ENCODE assay signal across 10 cellular contexts in the genomic region with DNA sequence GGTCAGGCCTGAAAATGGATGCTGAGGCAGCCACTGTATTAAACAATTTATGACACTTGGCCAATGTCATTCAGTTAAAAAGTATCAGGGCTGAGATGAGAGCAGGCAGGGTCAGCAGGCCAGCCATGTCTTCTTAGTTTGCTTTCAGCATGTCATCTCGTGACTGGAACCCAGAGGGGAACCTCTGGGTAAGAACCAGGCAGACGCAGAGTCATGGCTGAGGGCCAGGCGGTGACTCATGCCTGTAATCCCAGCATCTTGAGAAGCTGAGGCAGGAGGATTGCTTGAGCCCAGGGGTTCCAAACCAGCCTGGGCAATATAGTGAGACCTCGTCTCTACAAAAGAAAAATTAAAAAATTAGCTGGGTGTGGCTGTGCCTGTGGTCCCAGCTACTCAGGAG. TPM values are rescaled to one million over a fixed set of nuclear protein-coding genes. Genes with fewer than 3 reads are reported as not detected.
A peak's percentile ranks its signal among the peaks of the same experiment; 100 is the strongest.
DNase-seq lines count a peak whose midpoint lies in the region; ATAC-seq, FAIRE-seq and TF ChIP-seq lines count a peak whose summit lies in the region.
"Had no signal": no experiment of that assay in that cellular context is flagged by ENCODE, and none has a peak within 500 bp of the region (broad histone marks: within the 10 kb centered on the region; RNA-seq: fewer than 3 reads in every experiment).

No MANE protein-coding gene starts in this region.

- peak; percentile 89 for DNase-seq in Right ventricle myocardium inferior (ENCODE audit: missing footprints)
- DNase-seq in cardiac septum (ENCODE audit: low spot score) = no peak
- peak; percentile 75 to 95 (median 87) for DNase-seq in adrenal gland
- DNase-seq in keratinocyte (ENCODE audit: low read depth, low spot score) = no peak
- DNase-seq in uterus = peak; percentile 87 to 89
- DNase-seq in retina = no peak
- no peak for DNase-seq in stimulated activated naive B cell treated with anti-CD40 and anti-IgM and Interleukin-4, amounts not matched to agents 10 μg/mL and 1 μg/mL and 100 μg/mL, for 72 hours
- DNase-seq: CD8-positive, alpha-beta memory T cell had no signal

- peaks cover 19 to 28% of the 10 kb centered on the region in 2 donors for H3K4me1 Mint-ChIP-seq in stimulated activated naive B cell treated with anti-CD40 and anti-IgM and Interleukin-4, amounts not matched to agents 10 μg/mL and 1 μg/mL and 100 μg/mL, for 72 hours
- H3K4me1 Mint-ChIP-seq: CD8-positive, alpha-beta memory T cell had no signal

- H3K4me2 ChIP-seq in keratinocyte (ENCODE audit: control insufficient read depth, extremely low read depth, insufficient read depth, low read depth, low read length) = peak overlapping the region; percentile 19

- no peaks in the 10 kb centered on the region for H3K9me3 ChIP-seq in adrenal gland (replicated peaks in 1 of 3)
- H3K9me3 ChIP-seq in keratinocyte (ENCODE audit: control insufficient read depth, low read depth, low read length) = no peaks in the 10 kb centered on the region
- H3K9me3 ChIP-seq in uterus = no peaks in the 10 kb centered on the region
- H3K9me3 ChIP-seq: pancreas had no signal

- H3K27me3 Mint-ChIP-seq in stimulated activated naive B cell treated with anti-CD40 and anti-IgM and Interleukin-4, amounts not matched to agents 10 μg/mL and 1 μg/mL and 100 μg/mL, for 72 hours = no peaks in the 10 kb centered on the region

- H2AFZ ChIP-seq in keratinocyte (ENCODE audit: control insufficient read depth, low read length) = peak overlapping the region; percentile 23

- H3K9me1 ChIP-seq in keratinocyte (ENCODE audit: control insufficient read depth, extremely low read depth, insufficient read depth, low read length) = no peaks in the 10 kb centered on the region

- H4K20me1 ChIP-seq in keratinocyte (ENCODE audit: control insufficient read depth, extremely low read depth, insufficient read depth, low read length) = no peaks in the 10 kb centered on the region

- dilution Hi-C loops in keratinocyte (cut with MboI; ENCODE audit: extremely low pct_ligation_motif_present, low sequenced_read_pairs) = no loop called here

- no peaks in the 10 kb centered on the region for H3K79me2 ChIP-seq in keratinocyte (ENCODE audit: control insufficient read depth, insufficient read depth, low read length)

- no peak overlapping the region for H3K27ac Mint-ChIP-seq in stimulated activated naive B cell treated with anti-CD40 and anti-IgM and Interleukin-4, amounts not matched to agents 10 μg/mL and 1 μg/mL and 100 μg/mL, for 72 hours

- TF ChIP-seq POLR2A in adrenal gland (IDR thresholded peaks at IDR 0.05) (no peak), uterus (IDR thresholded peaks at IDR 0.05) (no peak)

- H3K4me1 ChIP-seq in adrenal gland (replicated peaks in 1 of 2) (peaks cover 7 to 36% of the 10 kb centered on the region in 2 donors), keratinocyte (ENCODE audit: control insufficient read depth, extremely low read depth, insufficient read depth, low read length) (peaks cover 28% of the 10 kb centered on the region), uterus (peaks cover 0 to 10% of the 10 kb centered on the region in 2 donors)

- no peak overlapping the region for H3K4me3 Mint-ChIP-seq in stimulated activated naive B cell treated with anti-CD40 and anti-IgM and Interleukin-4, amounts not matched to agents 10 μg/mL and 1 μg/mL and 100 μg/mL, for 72 hours
- H3K4me3 Mint-ChIP-seq: CD8-positive, alpha-beta memory T cell had no signal

- intact Hi-C loops in Right ventricle myocardium inferior (cut with DNase I) = no loop called here
- intact Hi-C loops in cardiac septum (cut with DNase I) = no loop called here
- intact Hi-C loops in adrenal gland (cut with DNase I) = no loop called here
- intact Hi-C loops in uterus (cut with DNase I; ENCODE audit: low total_unique reads) = no loop called here

- H3K9me3 Mint-ChIP-seq in stimulated activated naive B cell treated with anti-CD40 and anti-IgM and Interleukin-4, amounts not matched to agents 10 μg/mL and 1 μg/mL and 100 μg/mL, for 72 hours = peaks cover 1 to 4% of the 10 kb centered on the region in 2 donors
- H3K9me3 Mint-ChIP-seq: CD8-positive, alpha-beta memory T cell had no signal

- no peak for TF ChIP-seq CTCF in adrenal gland (IDR thresholded peaks at IDR 0.05)
- TF ChIP-seq CTCF in keratinocyte (optimal IDR thresholded peaks at IDR 0.05 in 1 of 3, IDR thresholded peaks at IDR 0.05 in 1 of 3, conservative IDR thresholded peaks at IDR 0.05 in 1 of 3; ENCODE audit: extremely low read depth in 1 of 3, insufficient read depth in 2 of 3, low read length in 3 of 3) = no peak
- TF ChIP-seq CTCF in uterus (IDR thresholded peaks at IDR 0.05) = no peak

- no peak overlapping the region for H3K9ac ChIP-seq in keratinocyte (ENCODE audit: control insufficient read depth, extremely low read depth, insufficient read depth, low read length)

- H3K36me3 Mint-ChIP-seq in stimulated activated naive B cell treated with anti-CD40 and anti-IgM and Interleukin-4, amounts not matched to agents 10 μg/mL and 1 μg/mL and 100 μg/mL, for 72 hours = no peaks in the 10 kb centered on the region

- H3K36me3 ChIP-seq in adrenal gland (replicated peaks in 1 of 2) (no peaks in the 10 kb centered on the region), keratinocyte (ENCODE audit: control insufficient read depth in 2 of 2, extremely low read depth in 1 of 2, insufficient read depth in 2 of 2, low read length in 2 of 2) (no peaks in the 10 kb centered on the region), uterus (no peaks in the 10 kb centered on the region)
- H3K36me3 ChIP-seq: pancreas had no signal

- no peak overlapping the region for H3K27ac ChIP-seq in adrenal gland
- no peak overlapping the region for H3K27ac ChIP-seq in keratinocyte (ENCODE audit: control insufficient read depth, insufficient read depth, low read length)
- no peak overlapping the region for H3K27ac ChIP-seq in uterus
- H3K27ac ChIP-seq: pancreas had no signal

- WGBS in adrenal gland, 4 donors = 26 to 42% (median 36%) methylated on average over 4 of the region's 4 CpGs

- H3K27me3 ChIP-seq in adrenal gland (no peaks in the 10 kb centered on the region), keratinocyte (ENCODE audit: control insufficient read depth, extremely low read depth, insufficient read depth, low read length) (no peaks in the 10 kb centered on the region), uterus (no peaks in the 10 kb centered on the region)
- H3K27me3 ChIP-seq: pancreas had no signal

- H3K4me3 ChIP-seq in adrenal gland (no peak overlapping the region), keratinocyte (ENCODE audit: control insufficient read depth in 2 of 3, extremely low read depth in 1 of 3, insufficient read depth in 2 of 3, low read depth in 1 of 3, low read length in 3 of 3) (no peak overlapping the region), uterus (no peak overlapping the region)
- H3K4me3 ChIP-seq: pancreas had no signal

- FAIRE-seq in keratinocyte (lab: Jason Lieb, UNC) = peak; percentile 81
- FAIRE-seq: pancreas had no signal

- ATAC-seq in Right ventricle myocardium inferior (no peak), HG02588 (IDR thresholded peaks at IDR 0.05; ENCODE audit: unreplicated experiment) (no peak)
- ATAC-seq in stimulated activated naive B cell treated with anti-CD40 and anti-IgM and Interleukin-4, amounts not matched to agents 10 μg/mL and 1 μg/mL and 100 μg/mL, for 72 hours (replicated peaks) = no peak

RNA-seq across cellular contexts. Expression of a gene that starts 11.8 kb away (rescaled TPM):
- total RNA-seq in Right ventricle myocardium inferior (not detected), cardiac septum (not detected), adrenal gland (1 to 10 TPM in 7 of 8 donors, under 1 TPM in 1; 0.91 to 9.9 (median 3.8) TPM), uterus (under 1 TPM in 1 of 4 donors, not detected in 3; 0.21 TPM)
- polyA plus RNA-seq in adrenal gland (1 to 10 TPM; 2.0 to 2.5 (median 2.0) TPM), keratinocyte (0.39 to 0.72 TPM (median 0.64 TPM) in 3 replicates)
- polyA plus RNA-seq in keratinocyte (2011; ENCODE audit: low read depth) = 0.57 TPM
- 0.79 and 0.90 TPM in 2 replicates for polyA plus RNA-seq in keratinocyte (2011; cell fraction: cytosol; rRNA removed)
- 0.51 and 0.93 TPM in 2 replicates for polyA plus RNA-seq in keratinocyte (2011; cell fraction: nucleus; rRNA removed)
- polyA plus RNA-seq in keratinocyte (2012; ENCODE audit: low replicate concordance) = 0.38 and 0.44 TPM in 2 replicates
- polyA minus RNA-seq in keratinocyte = 0.23 TPM in 1 of 3 replicates, not detected in the others
- not detected for polyA minus RNA-seq in keratinocyte (2011; cell fraction: cytosol; rRNA and poly(A)+ RNA removed)
- not detected in 2 replicates for polyA minus RNA-seq in keratinocyte (2011; cell fraction: nucleus; rRNA and poly(A)+ RNA removed)

Comparison
In these comparisons a context has a peak if more than half of its experiments do, and no peak if none do; other contexts are left out.
1. DNase-seq: peak in Right ventricle myocardium inferior (single experiment), adrenal gland (7 of 7) and uterus (2 of 2); none in cardiac septum (single experiment), keratinocyte (single experiment), retina (single experiment) and stimulated activated naive B cell treated with anti-CD40 and anti-IgM and Interleukin-4, amounts not matched to agents 10 μg/mL and 1 μg/mL and 100 μg/mL, for 72 hours (single experiment).